26 cellular contexts compared by ENCODE assay signal in genomic region chr1:111855260-111855659, GRCh38.
"Had no signal": no experiment of that assay in that cellular context is flagged by ENCODE, and none has a peak within 500 bp of the region (broad histone marks: within the 10 kb centered on the region; RNA-seq: fewer than 3 reads in every experiment).

No MANE protein-coding gene starts in this region.

- H3K4me1 ChIP-seq: tibial nerve, uterus had no signal

- H3K36me3 ChIP-seq: left ventricle myocardium inferior, ovary, prostate gland, tibial nerve, uterus had no signal

- ATAC-seq: mucosa of descending colon; naive thymus-derived CD4-positive, alpha-beta T cell; right cardiac atrium; sciatic nerve; stimulated activated memory B cell treated with anti-CD40 and anti-IgM and Interleukin-4, amounts not matched to agents 10 μg/mL and 1 μg/mL and 100 μg/mL, for 72 hours; stimulated activated naive CD8-positive, alpha-beta T cell treated with anti-CD3 and anti-CD28 coated beads, Interleukin-15, amount 100 ng/mL, for 72 hours had no signal

- H3K9me3 ChIP-seq: left ventricle myocardium inferior, mucosa of descending colon, ovary, prostate gland, tibial nerve, uterus had no signal

- H3K9me3 Mint-ChIP-seq: natural killer cell treated with Interleukin-12 subunit alpha and Interleukin-12 subunit beta and Interleukin-15 and Interleukin-18, amount 100 ng/mL, for 72 hours; stimulated activated memory B cell treated with anti-CD40 and anti-IgM and Interleukin-4, amounts not matched to agents 10 μg/mL and 1 μg/mL and 100 μg/mL, for 72 hours; stimulated activated naive CD8-positive, alpha-beta T cell treated with anti-CD3 and anti-CD28 coated beads, Interleukin-15, amount 100 ng/mL, for 72 hours; type B pancreatic cell had no signal

- H3K4me1 Mint-ChIP-seq: naive thymus-derived CD4-positive, alpha-beta T cell; stimulated activated memory B cell treated with anti-CD40 and anti-IgM and Interleukin-4, amounts not matched to agents 10 μg/mL and 1 μg/mL and 100 μg/mL, for 72 hours; stimulated activated naive CD8-positive, alpha-beta T cell treated with anti-CD3 and anti-CD28 coated beads, Interleukin-15, amount 100 ng/mL, for 72 hours had no signal

- H3K36me3 Mint-ChIP-seq: naive thymus-derived CD4-positive, alpha-beta T cell; natural killer cell treated with Interleukin-12 subunit alpha and Interleukin-12 subunit beta and Interleukin-15 and Interleukin-18, amount 100 ng/mL, for 72 hours; stimulated activated memory B cell treated with anti-CD40 and anti-IgM and Interleukin-4, amounts not matched to agents 10 μg/mL and 1 μg/mL and 100 μg/mL, for 72 hours; type B pancreatic cell had no signal

- H3K27ac ChIP-seq: ovary, prostate gland, skin epidermis, tibial nerve, uterus had no signal

- DNase-seq: hippocampal formation; islet precursor cell; left ventricle myocardium inferior; midbrain; mucosa of descending colon; naive thymus-derived CD4-positive, alpha-beta T cell; ovary; retina; right cardiac atrium; stimulated activated CD4-positive, alpha-beta T cell treated with anti-CD3 and anti-CD28 coated beads, Interleukin-12 subunit alpha, Interleukin-12 subunit beta, amount 100 ng/mL, for 4 hours; stimulated activated CD4-positive, alpha-beta T cell treated with anti-CD3 and anti-CD28 coated beads, Interleukin-15, amount 100 ng/mL, for 24 hours; stimulated activated CD4-positive, alpha-beta T cell treated with anti-CD3 and anti-CD28 coated beads, Interleukin-2, amount 100 ng/mL, for 24 hours; stimulated activated CD4-positive, alpha-beta T cell treated with anti-CD3 and anti-CD28 coated beads, Interleukin-4, amount 100 ng/mL, for 4 hours; stimulated activated CD8-positive, alpha-beta memory T cell treated with anti-CD3 and anti-CD28 coated beads, Interleukin-4, amount 100 ng/mL, for 48 hours; stimulated activated naive CD4-positive, alpha-beta T cell treated with Interleukin-2 at 50 U/mL for 16 hours; stimulated activated naive CD8-positive, alpha-beta T cell treated with anti-CD3 and anti-CD28 coated beads, Interleukin-15, amount 100 ng/mL, for 72 hours; substantia nigra; uterus had no signal

- H3K27me3 ChIP-seq: ovary, uterus had no signal

- H3K4me3 ChIP-seq: left ventricle myocardium inferior, lung, mucosa of descending colon, ovary, prostate gland, skin epidermis, tibial nerve, uterus had no signal

- H3K4me3 Mint-ChIP-seq: naive thymus-derived CD4-positive, alpha-beta T cell; natural killer cell treated with Interleukin-12 subunit alpha and Interleukin-12 subunit beta and Interleukin-15 and Interleukin-18, amount 100 ng/mL, for 72 hours; stimulated activated memory B cell treated with anti-CD40 and anti-IgM and Interleukin-4, amounts not matched to agents 10 μg/mL and 1 μg/mL and 100 μg/mL, for 72 hours; stimulated activated naive CD8-positive, alpha-beta T cell treated with anti-CD3 and anti-CD28 coated beads, Interleukin-15, amount 100 ng/mL, for 72 hours; type B pancreatic cell had no signal

- H3K27ac Mint-ChIP-seq: naive thymus-derived CD4-positive, alpha-beta T cell; natural killer cell treated with Interleukin-12 subunit alpha and Interleukin-12 subunit beta and Interleukin-15 and Interleukin-18, amount 100 ng/mL, for 72 hours; stimulated activated memory B cell treated with anti-CD40 and anti-IgM and Interleukin-4, amounts not matched to agents 10 μg/mL and 1 μg/mL and 100 μg/mL, for 72 hours; stimulated activated naive CD8-positive, alpha-beta T cell treated with anti-CD3 and anti-CD28 coated beads, Interleukin-15, amount 100 ng/mL, for 72 hours; type B pancreatic cell had no signal
